8 cellular contexts compared by ENCODE assay signal in the genomic region with DNA sequence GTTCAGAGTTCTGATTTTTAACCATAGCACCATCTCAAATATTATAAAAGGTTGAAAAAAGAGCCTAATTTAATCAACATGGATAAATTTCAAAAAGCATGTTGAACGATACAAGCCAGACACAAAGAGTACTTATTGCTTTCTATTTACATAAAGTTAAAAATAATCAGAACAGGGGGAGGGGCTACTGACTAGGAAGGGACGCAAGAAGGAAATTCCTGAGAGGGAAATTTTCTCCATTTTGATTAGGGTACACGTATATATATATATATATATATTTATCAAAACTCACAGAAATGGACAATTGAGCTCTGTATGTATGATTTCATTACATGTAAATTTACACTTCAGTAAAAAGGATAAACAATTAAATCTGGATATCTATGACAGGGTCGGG. TPM values are rescaled to one million over a fixed set of nuclear protein-coding genes. Genes with fewer than 3 reads are reported as not detected.
DNase-seq lines count a peak whose midpoint lies in the region; ATAC-seq and TF ChIP-seq lines count a peak whose summit lies in the region.

No MANE protein-coding gene starts in this region.

- no peaks in the 10 kb centered on the region for H4K20me1 ChIP-seq in PC-9 (ENCODE audit: insufficient read depth)

- H3K27ac Mint-ChIP-seq in CD4-positive, alpha-beta T cell = peak overlapping the region; percentile 93
- peak overlapping the region; percentile 81 to 95 (median 92) for H3K27ac Mint-ChIP-seq in naive thymus-derived CD8-positive, alpha-beta T cell

- peaks cover 14% of the 10 kb centered on the region for H3K36me3 Mint-ChIP-seq in CD4-positive, alpha-beta T cell (ENCODE audit: low read depth)
- peaks cover 0 to 6% (median 0%) of the 10 kb centered on the region in 3 donors for H3K36me3 Mint-ChIP-seq in naive thymus-derived CD8-positive, alpha-beta T cell

- peaks cover 21% of the 10 kb centered on the region for H3K79me2 ChIP-seq in PC-9 (ENCODE audit: low read depth)

- no peaks in the 10 kb centered on the region for H3K9me3 ChIP-seq in CD4-positive, alpha-beta T cell (ENCODE audit: control insufficient read depth, low read length)
- no peaks in the 10 kb centered on the region for H3K9me3 ChIP-seq in PC-9 (ENCODE audit: insufficient read depth, low read depth)
- no peaks in the 10 kb centered on the region for H3K9me3 ChIP-seq in endocrine pancreas (ENCODE audit: control insufficient read depth, low read length)

- H2AFZ ChIP-seq in PC-9 = peak overlapping the region; percentile 93

- H3F3A ChIP-seq in PC-9 (ENCODE audit: insufficient read depth, low read depth) = no peaks in the 10 kb centered on the region

- peak overlapping the region; percentile 96 for H3K4me3 Mint-ChIP-seq in CD4-positive, alpha-beta T cell
- H3K4me3 Mint-ChIP-seq in naive thymus-derived CD8-positive, alpha-beta T cell = peak overlapping the region; percentile 86 to 93 (median 90)

- intact Hi-C loops in CD4-positive, alpha-beta T cell (cut with DNase I, micrococcal nuclease) = loop anchor here (5.0 to 10.0 kb wide), 4 partner anchors 96 to 462 kb away; no protein-coding TSS in a partner anchor
- intact Hi-C loops in PC-9 (cut with micrococcal nuclease; ENCODE audit: unreplicated experiment) = loop anchor here (2.0 kb wide), 1 partner anchor 136 kb away; no protein-coding TSS in a partner anchor

- no peak overlapping the region for H3K9ac ChIP-seq in endocrine pancreas (ENCODE audit: control insufficient read depth, insufficient read depth, low read length)

- H3K27me3 ChIP-seq in CD4-positive, alpha-beta T cell (ENCODE audit: control insufficient read depth, insufficient read depth, low read length) = no peaks in the 10 kb centered on the region
- H3K27me3 ChIP-seq in PC-9 (ENCODE audit: insufficient read depth, low read depth) (no peaks in the 10 kb centered on the region), endocrine pancreas (ENCODE audit: control insufficient read depth, insufficient read depth, low read length) (no peaks in the 10 kb centered on the region)

- peak overlapping the region; percentile 94 for H3K4me2 ChIP-seq in PC-9

- H3K4me1 Mint-ChIP-seq in CD4-positive, alpha-beta T cell (ENCODE audit: low read depth) = peaks cover 14% of the 10 kb centered on the region
- peaks cover 4 to 13% (median 9%) of the 10 kb centered on the region in 4 donors for H3K4me1 Mint-ChIP-seq in naive thymus-derived CD8-positive, alpha-beta T cell

- H3K9me3 Mint-ChIP-seq in CD4-positive, alpha-beta T cell = no peaks in the 10 kb centered on the region
- H3K9me3 Mint-ChIP-seq in naive thymus-derived CD8-positive, alpha-beta T cell = no peaks in the 10 kb centered on the region

- CTCF ChIA-PET in CD4-positive, alpha-beta T cell (lab: Charles Lee) = interaction anchor here (1.3 kb wide), 1 partner anchor 145 kb away, joined by 3 read pairs; no protein-coding TSS in a partner anchor
- CTCF ChIA-PET in PC-9 (lab: Charles Lee) = no interaction called here

- no peak for TF ChIP-seq CTCF in CD4-positive, alpha-beta T cell (IDR thresholded peaks at IDR 0.05)
- no peak for TF ChIP-seq CTCF in PC-9 (conservative IDR thresholded peaks at IDR 0.05)

- H3K4me3 ChIP-seq in PC-9 = peak overlapping the region; percentile 89; the same call in 1 of the 2 replicates
- H3K4me3 ChIP-seq in endocrine pancreas (ENCODE audit: control insufficient read depth, insufficient read depth, low read length) = peak overlapping the region; percentile 74

- no peaks in the 10 kb centered on the region for H3K27me3 Mint-ChIP-seq in CD4-positive, alpha-beta T cell
- H3K27me3 Mint-ChIP-seq in naive thymus-derived CD8-positive, alpha-beta T cell = no peaks in the 10 kb centered on the region

- ATAC-seq in CD4-positive, alpha-beta T cell (ENCODE audit: poor library complexity) = no peak
- ATAC-seq in GM21786 (IDR thresholded peaks at IDR 0.05; ENCODE audit: unreplicated experiment) (peak; percentile 30), GM19452 (IDR thresholded peaks at IDR 0.05; ENCODE audit: unreplicated experiment) (no peak), HG03442 (IDR thresholded peaks at IDR 0.05; ENCODE audit: unreplicated experiment) (no peak)
- no peak for ATAC-seq in naive thymus-derived CD8-positive, alpha-beta T cell

- TSS peak; percentile 95 for BruUV-seq in PC-9 (replicated peaks; lab: Mats Ljungman, UMichigan)

- no peaks in the 10 kb centered on the region; the same call in 1 of the 2 replicates for H3K4me1 ChIP-seq in PC-9 (replicated peaks; ENCODE audit: insufficient read depth)
- peaks cover 8% of the 10 kb centered on the region for H3K4me1 ChIP-seq in endocrine pancreas (ENCODE audit: control insufficient read depth, insufficient read depth, low read length)

- H3K27ac ChIP-seq in CD4-positive, alpha-beta T cell (ENCODE audit: low read depth, low read length) = no peak overlapping the region
- H3K27ac ChIP-seq in PC-9 = peak overlapping the region; percentile 67

- no peak for DNase-seq in CD4-positive, alpha-beta T cell
- no peak for DNase-seq in PC-9
- no peak for DNase-seq in naive thymus-derived CD8-positive, alpha-beta T cell
- no peak for DNase-seq in NCI-H1436 treated with DMSO at 0.1 percent for 48 hours (lab: John Stamatoyannopoulos, UW)

- POLR2A ChIA-PET in CD4-positive, alpha-beta T cell (lab: Charles Lee) = interaction anchor here (0.9 to 1.2 kb wide), 3 partner anchors 66 to 1944 kb away, joined by 3 to 5 read pairs (median 3); partner anchors contain the start of gene SAT1
- POLR2A ChIA-PET in PC-9 (lab: Charles Lee; ENCODE audit: unreplicated experiment) = interaction anchor here (0.6 kb wide), 1 partner anchor 1311 kb away, joined by 3 read pairs; no protein-coding TSS in a partner anchor
- POLR2A ChIA-PET in naive thymus-derived CD8-positive, alpha-beta T cell (lab: Charles Lee) = interaction anchor here (0.7 to 1.3 kb wide), 5 partner anchors 11 to 181 kb away, joined by 3 to 6 read pairs (median 3); partner anchors contain the start of gene KLHL34

- no peaks in the 10 kb centered on the region for H3K9me2 ChIP-seq in PC-9 (ENCODE audit: insufficient read depth)

- no peaks in the 10 kb centered on the region for H3K36me3 ChIP-seq in PC-9 (ENCODE audit: low read depth)
- no peaks in the 10 kb centered on the region for H3K36me3 ChIP-seq in endocrine pancreas (ENCODE audit: control insufficient read depth, insufficient read depth, low read length)

RNA-seq across cellular contexts. Expression of gene MBTPS2, which starts 0.5 kb away (rescaled TPM):
- total RNA-seq in CD4-positive, alpha-beta T cell = 1 to 10 TPM; 3.1 to 3.4 TPM
- 12.7 and 16.9 TPM in 2 replicates for total RNA-seq in PC-9 (2021)
- total RNA-seq in naive thymus-derived CD8-positive, alpha-beta T cell = 1 to 10 TPM; 6.4 to 7.7 TPM
- 1 to 10 TPM; 2.8 to 4.6 (median 4.4) TPM for polyA plus RNA-seq in naive thymus-derived CD8-positive, alpha-beta T cell

RNA-seq across cellular contexts. Expression of gene YY2, which starts 16.9 kb away (rescaled TPM):
- 1 to 10 TPM; 1.0 to 1.2 TPM for total RNA-seq in CD4-positive, alpha-beta T cell
- total RNA-seq in PC-9 (2021) = 2.0 and 2.1 TPM in 2 replicates
- 1 to 10 TPM; 2.1 TPM for total RNA-seq in naive thymus-derived CD8-positive, alpha-beta T cell
- polyA plus RNA-seq in naive thymus-derived CD8-positive, alpha-beta T cell = under 1 TPM; 0.36 to 0.62 (median 0.61) TPM
